ENCODE assay signal across 24 cellular contexts in the genomic region with DNA sequence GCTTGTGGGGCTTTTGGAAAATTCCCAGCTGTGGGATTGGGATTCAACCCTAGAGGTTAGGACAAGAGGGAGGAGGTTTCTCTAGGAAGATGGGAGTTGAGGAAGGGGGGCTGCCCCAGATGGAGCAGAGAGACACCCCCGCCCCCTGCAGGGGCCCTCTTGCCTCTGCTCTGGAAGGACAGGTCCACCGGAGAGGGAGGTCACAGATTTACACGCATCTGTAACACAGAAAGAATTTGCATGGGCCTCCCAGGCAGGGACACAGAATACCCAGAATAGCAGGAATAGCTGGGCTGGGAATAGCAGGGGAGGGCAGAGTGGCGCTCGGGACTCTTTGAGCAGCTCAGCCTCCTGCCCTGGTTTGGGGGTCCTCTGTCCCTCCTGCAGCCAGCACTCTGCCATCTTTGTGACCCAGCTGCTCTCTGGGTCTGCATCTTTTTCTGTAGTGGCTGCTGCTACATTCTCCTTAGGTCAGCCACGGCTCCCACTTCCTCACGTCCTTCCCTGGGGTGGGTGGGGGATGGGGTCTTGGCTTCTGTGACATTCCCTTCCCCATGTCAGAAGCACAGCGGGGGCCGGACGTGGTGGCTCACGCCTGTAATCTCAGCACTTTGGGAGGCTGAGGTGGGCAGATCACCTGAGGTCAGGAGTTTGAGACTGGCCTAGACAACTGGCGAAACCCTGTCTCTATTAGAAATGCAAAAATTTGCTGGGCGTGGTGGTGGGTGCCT. TPM values are rescaled to one million over a fixed set of nuclear protein-coding genes. Genes with fewer than 3 reads are reported as not detected.
A peak's percentile ranks its signal among the peaks of the same experiment; 100 is the strongest.
DNase-seq lines count a peak whose midpoint lies in the region; ATAC-seq and TF ChIP-seq lines count a peak whose summit lies in the region.
"Had no signal": no experiment of that assay in that cellular context is flagged by ENCODE, and none has a peak within 500 bp of the region (broad histone marks: within the 10 kb centered on the region; RNA-seq: fewer than 3 reads in every experiment).

No MANE protein-coding gene starts in this region.

- H3K36me3 Mint-ChIP-seq in endodermal cell (ENCODE audit: low read depth) (no peaks in the 10 kb centered on the region), type B pancreatic cell (no peaks in the 10 kb centered on the region)
- H3K36me3 Mint-ChIP-seq in stimulated activated memory B cell treated with anti-CD40 and anti-IgM and Interleukin-4, amounts not matched to agents 10 μg/mL and 1 μg/mL and 100 μg/mL, for 72 hours, result no peaks in the 10 kb centered on the region
- H3K36me3 Mint-ChIP-seq: memory B cell had no signal

- no peaks in the 10 kb centered on the region for H3K27me3 ChIP-seq in left ventricle myocardium inferior (ENCODE audit: low read depth)
- no peaks in the 10 kb centered on the region for H3K27me3 ChIP-seq in endodermal cell (ENCODE audit: control insufficient read depth, insufficient read depth, low read length, poor library complexity, severe bottlenecking)
- H3K27me3 ChIP-seq in mesenchymal stem cell (ENCODE audit: control insufficient read depth in 1 of 2, insufficient read depth in 1 of 2, low read length in 2 of 2), result no peaks in the 10 kb centered on the region
- H3K27me3 ChIP-seq: foreskin keratinocyte had no signal

- H3K27me3 Mint-ChIP-seq in endodermal cell (ENCODE audit: insufficient read depth) (no peaks in the 10 kb centered on the region), type B pancreatic cell (peaks cover 3% of the 10 kb centered on the region)
- no peaks in the 10 kb centered on the region for H3K27me3 Mint-ChIP-seq in stimulated activated memory B cell treated with anti-CD40 and anti-IgM and Interleukin-4, amounts not matched to agents 10 μg/mL and 1 μg/mL and 100 μg/mL, for 72 hours

- no peaks in the 10 kb centered on the region for H3K79me1 ChIP-seq in mesenchymal stem cell (replicated peaks; ENCODE audit: low read length, poor library complexity, severe bottlenecking)

- peak overlapping the region; percentile 42 for H2BK120ac ChIP-seq in mesenchymal stem cell (ENCODE audit: low read depth, low read length)

- H3K9me3 Mint-ChIP-seq in endodermal cell (no peaks in the 10 kb centered on the region), type B pancreatic cell (no peaks in the 10 kb centered on the region)
- H3K9me3 Mint-ChIP-seq in stimulated activated memory B cell treated with anti-CD40 and anti-IgM and Interleukin-4, amounts not matched to agents 10 μg/mL and 1 μg/mL and 100 μg/mL, for 72 hours, result no peaks in the 10 kb centered on the region
- H3K9me3 Mint-ChIP-seq: memory B cell had no signal

- TF ChIP-seq CTCF in left ventricle myocardium inferior (IDR thresholded peaks at IDR 0.05; ENCODE audit: borderline replicate concordance) (no peak), endodermal cell (conservative IDR thresholded peaks at IDR 0.05) (no peak), type B pancreatic cell (conservative IDR thresholded peaks at IDR 0.05) (no peak)

- no peak for DNase-seq in Right ventricle myocardium superior
- DNase-seq in left ventricle myocardium inferior, result no peak
- peak; percentile 77 for DNase-seq in endodermal cell
- peak; percentile 68 for DNase-seq in mesenchymal stem cell
- peak; percentile 42 for DNase-seq in type B pancreatic cell (ENCODE audit: extremely low spot score, unreplicated experiment)
- no peak for DNase-seq in NCI-H1048 (lab: John Stamatoyannopoulos, UW)
- no peak for DNase-seq in activated naive CD4-positive, alpha-beta T cell treated with anti-CD3 and anti-CD28 coated beads, Interleukin-2, amount 50 U/mL, for 16 hours
- DNase-seq: activated gamma-delta T cell treated with Interleukin-2 at 50 U/mL for 16 hours; effector memory CD4-positive, alpha-beta T cell; foreskin keratinocyte; GDM1; HCEC 1CT; KG1; NCI-H1105; NK-92 treated with Interleukin-12 subunit alpha and Interleukin-12 subunit beta, amount 100 ng/mL, for 24 hours; nucleus accumbens; SHP77; stimulated activated naive CD4-positive, alpha-beta T cell had no signal

- peak overlapping the region; percentile 52 to 54 for H3K18ac ChIP-seq in mesenchymal stem cell (ENCODE audit: low read depth in 1 of 2, low read length in 2 of 2)

- H3K4me3 ChIP-seq in left ventricle myocardium inferior, result no peak overlapping the region
- no peak overlapping the region for H3K4me3 ChIP-seq in endodermal cell (ENCODE audit: low read length)
- H3K4me3 ChIP-seq in mesenchymal stem cell (ENCODE audit: insufficient read depth in 1 of 2, low read depth in 1 of 2, low read length in 2 of 2), result no peak overlapping the region
- H3K4me3 ChIP-seq: skin epidermis had no signal

- H4K91ac ChIP-seq in mesenchymal stem cell (ENCODE audit: low read length), result peak overlapping the region; percentile 52

- H3K27ac ChIP-seq in left ventricle myocardium inferior (replicated peaks), result no peak overlapping the region
- H3K27ac ChIP-seq in endodermal cell (ENCODE audit: low read depth, low read length), result no peak overlapping the region
- H3K27ac ChIP-seq in mesenchymal stem cell (ENCODE audit: low read length, poor library complexity, severe bottlenecking), result peak overlapping the region; percentile 39
- H3K27ac ChIP-seq: foreskin keratinocyte, skin epidermis had no signal

- peak overlapping the region in 1 of 2 experiments; percentile 37 for H3K4ac ChIP-seq in mesenchymal stem cell (ENCODE audit: low read depth in 1 of 2, low read length in 2 of 2)

- no peak overlapping the region for H3K27ac Mint-ChIP-seq in endodermal cell
- H3K27ac Mint-ChIP-seq in type B pancreatic cell, result no peak overlapping the region
- H3K27ac Mint-ChIP-seq in stimulated activated memory B cell treated with anti-CD40 and anti-IgM and Interleukin-4, amounts not matched to agents 10 μg/mL and 1 μg/mL and 100 μg/mL, for 72 hours, result no peak overlapping the region
- H3K27ac Mint-ChIP-seq: memory B cell had no signal

- no peak overlapping the region for H3K23ac ChIP-seq in mesenchymal stem cell (ENCODE audit: low read length in 2 of 2)

- WGBS in endodermal cell (ENCODE audit: insufficient coverage in 1 of 2, insufficient read length in 1 of 2), 2 experiments, result 59 to 79% methylated on average over 6 to 13 of the region's 13 CpGs
- WGBS in mesenchymal stem cell, result 59% methylated on average over 13 of the region's 13 CpGs

- no peak overlapping the region for H2BK5ac ChIP-seq in mesenchymal stem cell (ENCODE audit: low read depth, low read length, poor library complexity, severe bottlenecking)

- intact Hi-C loops in Right ventricle myocardium superior (cut with DNase I), result no loop called here
- intact Hi-C loops in left ventricle myocardium inferior (cut with micrococcal nuclease), result no loop called here

- H3K4me1 Mint-ChIP-seq in endodermal cell (peaks cover 7% of the 10 kb centered on the region), type B pancreatic cell (ENCODE audit: unreplicated experiment) (no peaks in the 10 kb centered on the region)
- H3K4me1 Mint-ChIP-seq in stimulated activated memory B cell treated with anti-CD40 and anti-IgM and Interleukin-4, amounts not matched to agents 10 μg/mL and 1 μg/mL and 100 μg/mL, for 72 hours, result peaks cover 23% of the 10 kb centered on the region

- H2AFZ ChIP-seq in mesenchymal stem cell (ENCODE audit: low read depth, low read length), result peak overlapping the region; percentile 10

- H3K36me3 ChIP-seq in left ventricle myocardium inferior (no peaks in the 10 kb centered on the region), endodermal cell (ENCODE audit: control insufficient read depth, insufficient read depth, low read length) (no peaks in the 10 kb centered on the region), mesenchymal stem cell (ENCODE audit: control insufficient read depth in 1 of 2, insufficient read depth in 2 of 2, low read depth in 1 of 2, low read length in 2 of 2) (no peaks in the 10 kb centered on the region)

- H3K4me1 ChIP-seq in left ventricle myocardium inferior (peaks cover 45% of the 10 kb centered on the region), endodermal cell (ENCODE audit: control insufficient read depth, insufficient read depth, low read length) (no peaks in the 10 kb centered on the region), mesenchymal stem cell (ENCODE audit: control insufficient read depth, insufficient read depth, low read depth, low read length) (peaks cover 22% of the 10 kb centered on the region)

- peak overlapping the region in 1 of 2 experiments; percentile 43 for H2BK12ac ChIP-seq in mesenchymal stem cell (ENCODE audit: low read length in 2 of 2)

- H3K9ac ChIP-seq in endodermal cell (ENCODE audit: extremely low read depth, low read length, poor library complexity, severe bottlenecking), result no peak overlapping the region
- no peak overlapping the region for H3K9ac ChIP-seq in mesenchymal stem cell (ENCODE audit: low read length)

- no peaks in the 10 kb centered on the region for H3K9me3 ChIP-seq in left ventricle myocardium inferior (replicated peaks)
- H3K9me3 ChIP-seq in endodermal cell (ENCODE audit: control insufficient read depth, low read length), result no peaks in the 10 kb centered on the region
- no peaks in the 10 kb centered on the region for H3K9me3 ChIP-seq in mesenchymal stem cell (ENCODE audit: control insufficient read depth, low read length)

- peak overlapping the region; percentile 89 for H2BK15ac ChIP-seq in mesenchymal stem cell (ENCODE audit: low read depth, poor library complexity, severe bottlenecking)

- no peak overlapping the region for H2AK5ac ChIP-seq in mesenchymal stem cell (ENCODE audit: low read length, severe bottlenecking)

- peak; percentile 68 for ATAC-seq in Right ventricle myocardium superior (ENCODE audit: poor library complexity)
- no peak for ATAC-seq in stimulated activated memory B cell treated with anti-CD40 and anti-IgM and Interleukin-4, amounts not matched to agents 10 μg/mL and 1 μg/mL and 100 μg/mL, for 72 hours
- ATAC-seq: foreskin keratinocyte had no signal

- peak overlapping the region in 1 of 2 experiments; percentile 44 for H3K14ac ChIP-seq in mesenchymal stem cell (ENCODE audit: low read length in 2 of 2)

- H3K4me2 ChIP-seq in mesenchymal stem cell (ENCODE audit: low read length, poor library complexity, severe bottlenecking), result peak overlapping the region; percentile 30

- no peak overlapping the region for H3K4me3 Mint-ChIP-seq in endodermal cell
- no peak overlapping the region for H3K4me3 Mint-ChIP-seq in type B pancreatic cell
- H3K4me3 Mint-ChIP-seq in stimulated activated memory B cell treated with anti-CD40 and anti-IgM and Interleukin-4, amounts not matched to agents 10 μg/mL and 1 μg/mL and 100 μg/mL, for 72 hours, result no peak overlapping the region
- H3K4me3 Mint-ChIP-seq: memory B cell had no signal

- H4K8ac ChIP-seq in mesenchymal stem cell (ENCODE audit: low read length), result peak overlapping the region; percentile 64

RNA-seq across cellular contexts. Expression of a gene that starts 33.9 kb away (rescaled TPM):
- total RNA-seq in Right ventricle myocardium superior (3.2 TPM), left ventricle myocardium inferior (5.2 TPM), endodermal cell (1 to 10 TPM; 5.9 to 9.1 TPM), type B pancreatic cell (ENCODE audit: low replicate concordance) (4.9 and 5.1 TPM in 2 replicates)
- polyA plus RNA-seq in endodermal cell (2013, experiment 1 of 2), result 2.1 TPM
- 2.4 TPM for polyA plus RNA-seq in endodermal cell (2013, experiment 2 of 2)
- polyA plus RNA-seq in mesenchymal stem cell (2013, experiment 1 of 2), result 0.11 TPM
- polyA plus RNA-seq in mesenchymal stem cell (2013, experiment 2 of 2), result 0.03 TPM

RNA-seq across cellular contexts. Expression of a gene that starts 40.2 kb away (rescaled TPM):
- not detected for total RNA-seq in Right ventricle myocardium superior
- not detected for total RNA-seq in left ventricle myocardium inferior
- total RNA-seq in endodermal cell, result not detected
- polyA plus RNA-seq in endodermal cell (2013, experiment 1 of 2), result not detected
- not detected for polyA plus RNA-seq in endodermal cell (2013, experiment 2 of 2)
- not detected for polyA plus RNA-seq in mesenchymal stem cell (2013, experiment 1 of 2)
- not detected for polyA plus RNA-seq in mesenchymal stem cell (2013, experiment 2 of 2)
- total RNA-seq in type B pancreatic cell (ENCODE audit: low replicate concordance), result 0.17 TPM in 1 of 2 replicates, not detected in the other
- total RNA-seq: A673, foreskin keratinocyte, urinary bladder had no signal
- polyA plus RNA-seq: foreskin keratinocyte had no signal

RNA-seq across cellular contexts. Expression of a gene that starts 53.9 kb away (rescaled TPM):
- total RNA-seq in Right ventricle myocardium superior (11.6 TPM), left ventricle myocardium inferior (11.7 TPM), endodermal cell (1 to 10 TPM in 1 of 2 donors, under 1 TPM in 1; 0.18 to 1.0 TPM), type B pancreatic cell (ENCODE audit: low replicate concordance) (1.4 and 17.8 TPM in 2 replicates)
- 5.5 TPM for polyA plus RNA-seq in endodermal cell (2013, experiment 1 of 2)
- polyA plus RNA-seq in endodermal cell (2013, experiment 2 of 2), result 6.3 TPM
- 1.5 TPM for polyA plus RNA-seq in mesenchymal stem cell (2013, experiment 1 of 2)
- polyA plus RNA-seq in mesenchymal stem cell (2013, experiment 2 of 2), result 1.5 TPM
- total RNA-seq: A673; T-helper 2 cell treated with Interferon-gamma antibody and Interleukin-4, amounts not matched to agents 100 ng/mL and 5 ng/mL, for 36 hours had no signal

Comparison
In these comparisons a context has a peak if more than half of its experiments do, and no peak if none do; other contexts are left out.
1. DNase-seq: peak in endodermal cell (single experiment), mesenchymal stem cell (single experiment) and type B pancreatic cell (single experiment); none in Right ventricle myocardium superior (single experiment), left ventricle myocardium inferior (single experiment), NCI-H1048 (single experiment) and activated naive CD4-positive, alpha-beta T cell treated with anti-CD3 and anti-CD28 coated beads, Interleukin-2, amount 50 U/mL, for 16 hours (single experiment).